In genomic region chr14:75979641-75980422, GRCh38 we compare ENCODE assay signal across 8 cellular contexts. TPM values are rescaled to one million over a fixed set of nuclear protein-coding genes. Genes with fewer than 3 reads are reported as not detected.
A peak's percentile ranks its signal among the peaks of the same experiment; 100 is the strongest.
DNase-seq lines count a peak whose midpoint lies in the region; ATAC-seq, FAIRE-seq and TF ChIP-seq lines count a peak whose summit lies in the region.

No MANE protein-coding gene starts in this region.

- H3K27me3 Mint-ChIP-seq in memory B cell: no peaks in the 10 kb centered on the region
- H3K27me3 Mint-ChIP-seq in activated T-cell treated with anti-CD3 and anti-CD28 coated beads, Interleukin-2, amount 50 U/mL, for 72 hours (ENCODE audit: low read depth): no peaks in the 10 kb centered on the region

- H3K4me1 ChIP-seq in body of pancreas: peaks cover 67% of the 10 kb centered on the region

- intact Hi-C loops in body of pancreas (cut with DNase I): loop anchor here (5.0 to 10.0 kb wide), 2 partner anchors 73 to 405 kb away; partner anchors contain the start of gene FLVCR2

- H3K9me3 ChIP-seq in body of pancreas: no peaks in the 10 kb centered on the region

- H3K4me3 Mint-ChIP-seq in memory B cell: no peak overlapping the region
- H3K4me3 Mint-ChIP-seq in activated T-cell treated with anti-CD3 and anti-CD28 coated beads, Interleukin-2, amount 50 U/mL, for 72 hours: peak overlapping the region in 1 of 2 donors; percentile 47

- DNase-seq in HTR-8/SVneo (ENCODE audit: insufficient read length, low spot score) (no peak), body of pancreas (peak in 3 of 4 donors; percentile 16 to 44 (median 42)), memory B cell (ENCODE audit: low spot score in 2 of 2) (no peak), substantia nigra (lab: John Stamatoyannopoulos, UW) (peak in 34 of 49 donors; percentile 6 to 54 (median 35)), NCI-H2081 treated with DMSO at 0.1 percent for 48 hours (lab: John Stamatoyannopoulos, UW) (no peak), RCC 7860 (ENCODE audit: low spot score) (no peak)
- no peak for DNase-seq in activated T-cell treated with anti-CD3 and anti-CD28 coated beads, Interleukin-2, amount 50 U/mL, for 72 hours

- H3K27ac Mint-ChIP-seq in memory B cell: peak overlapping the region; percentile 32
- no peak overlapping the region for H3K27ac Mint-ChIP-seq in activated T-cell treated with anti-CD3 and anti-CD28 coated beads, Interleukin-2, amount 50 U/mL, for 72 hours

- H3K4me3 ChIP-seq in body of pancreas: no peak overlapping the region

- peaks cover 38% of the 10 kb centered on the region for H3K4me1 Mint-ChIP-seq in memory B cell
- peaks cover 45% of the 10 kb centered on the region for H3K4me1 Mint-ChIP-seq in activated T-cell treated with anti-CD3 and anti-CD28 coated beads, Interleukin-2, amount 50 U/mL, for 72 hours (ENCODE audit: low read depth)

- no peaks in the 10 kb centered on the region for H3K36me3 ChIP-seq in body of pancreas (replicated peaks in 1 of 2; ENCODE audit: insufficient read depth in 1 of 2, low read depth in 2 of 2)

- no peaks in the 10 kb centered on the region for H3K9me3 Mint-ChIP-seq in memory B cell
- no peaks in the 10 kb centered on the region for H3K9me3 Mint-ChIP-seq in activated T-cell treated with anti-CD3 and anti-CD28 coated beads, Interleukin-2, amount 50 U/mL, for 72 hours

- no peaks in the 10 kb centered on the region for H3K36me3 Mint-ChIP-seq in memory B cell
- no peaks in the 10 kb centered on the region for H3K36me3 Mint-ChIP-seq in activated T-cell treated with anti-CD3 and anti-CD28 coated beads, Interleukin-2, amount 50 U/mL, for 72 hours (ENCODE audit: insufficient read depth in 2 of 2)

- WGBS in body of pancreas, 2 donors: 52 to 63% methylated on average over 23 to 27 of the region's 27 CpGs

- H3K27ac ChIP-seq in body of pancreas (peak overlapping the region in 3 of 4 donors; percentile 28 to 99 (median 97)), substantia nigra (ENCODE audit: low read depth, low read length, poor library complexity, severe bottlenecking) (peak overlapping the region; percentile 91)

- TF ChIP-seq POLR2A in body of pancreas (IDR thresholded peaks at IDR 0.05): no peak

- peak; percentile 16 for FAIRE-seq in HTR-8/SVneo (lab: Jason Lieb, UNC)
- FAIRE-seq in RCC 7860 (lab: Jason Lieb, UNC): no peak

- no peaks in the 10 kb centered on the region for H3K27me3 ChIP-seq in body of pancreas

- TF ChIP-seq CTCF in body of pancreas (IDR thresholded peaks at IDR 0.05): no peak

- ATAC-seq in body of pancreas: no peak
- no peak for ATAC-seq in memory B cell (ENCODE audit: low read depth)
- no peak for ATAC-seq in activated T-cell treated with anti-CD3 and anti-CD28 coated beads, Interleukin-2, amount 50 U/mL, for 72 hours (replicated peaks in 1 of 2)
- ATAC-seq in HG02623 (IDR thresholded peaks at IDR 0.05; ENCODE audit: unreplicated experiment): no peak

RNA-seq across cellular contexts. Expression of gene TGFB3, which starts 2.0 kb away (rescaled TPM):
- 10 to 100 TPM; 23.6 to 30.7 TPM for total RNA-seq in body of pancreas
- 1 to 10 TPM; 5.5 to 9.3 TPM for total RNA-seq in activated T-cell treated with anti-CD3 and anti-CD28 coated beads, Interleukin-2, amount 50 U/mL, for 72 hours

RNA-seq across cellular contexts. Expression of gene IFT43, which starts 5.7 kb away (rescaled TPM):
- 10 to 100 TPM; 15.0 to 18.5 TPM for total RNA-seq in body of pancreas
- total RNA-seq in activated T-cell treated with anti-CD3 and anti-CD28 coated beads, Interleukin-2, amount 50 U/mL, for 72 hours: 10 to 100 TPM; 10.4 to 12.2 TPM

Comparison
In these comparisons a context has a peak if more than half of its experiments do, and no peak if none do; other contexts are left out.
1. DNase-seq: peak in body of pancreas (3 of 4) and substantia nigra (34 of 49); none in HTR-8/SVneo (single experiment), memory B cell (0 of 2), NCI-H2081 treated with DMSO at 0.1 percent for 48 hours (single experiment), activated T-cell treated with anti-CD3 and anti-CD28 coated beads, Interleukin-2, amount 50 U/mL, for 72 hours (0 of 2) and RCC 7860 (single experiment).